Comparison of ENCODE assay signal across 21 cellular contexts in the genomic region with DNA sequence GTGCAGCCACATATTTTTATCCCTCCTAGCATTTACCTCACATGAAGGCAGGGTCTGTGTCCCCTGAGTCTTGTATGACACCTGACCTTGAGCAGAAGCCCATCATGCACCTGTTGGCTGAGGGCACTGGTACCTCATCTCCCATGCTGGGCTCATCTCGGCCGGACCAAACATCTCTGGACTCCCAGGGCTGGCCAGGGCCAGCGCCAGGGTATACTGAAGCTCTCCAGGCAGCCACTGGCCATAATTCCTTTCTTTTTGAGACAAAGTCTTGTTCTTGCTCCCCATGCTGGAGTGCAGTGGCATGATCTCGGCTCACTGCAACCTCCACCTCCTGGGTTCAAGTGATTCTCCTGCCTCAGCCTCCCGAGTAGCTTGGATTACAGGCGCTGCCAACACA.
"Had no signal": no experiment of that assay in that cellular context is flagged by ENCODE, and none has a peak within 500 bp of the region (broad histone marks: within the 10 kb centered on the region; RNA-seq: fewer than 3 reads in every experiment).

No MANE protein-coding gene starts in this region.

- H3K27me3 ChIP-seq: ascending aorta, gastroesophageal sphincter, transverse colon, uterus had no signal

- H3K4me2 ChIP-seq: smooth muscle cell had no signal

- H2AFZ ChIP-seq: parathyroid adenoma had no signal

- H3K79me2 ChIP-seq: parathyroid adenoma had no signal

- H3K36me3 ChIP-seq: ascending aorta, uterus had no signal

- H3K9ac ChIP-seq: parathyroid adenoma had no signal

- H3K9me3 ChIP-seq: neutrophil had no signal

- H3K4me3 ChIP-seq: ascending aorta, gastroesophageal sphincter, mucosa of descending colon, smooth muscle cell, transverse colon, uterus had no signal

- H3K27ac ChIP-seq: ascending aorta, gastroesophageal sphincter, parathyroid adenoma, transverse colon, uterus had no signal

- DNase-seq: activated CD4-positive, alpha-beta memory T cell treated with anti-CD3 and anti-CD28 coated beads, Interleukin-2, amount 10 ng/mL, durations not matched to agents 7 days and 5 days; activated CD4-positive, alpha-beta T cell treated with anti-CD3 and anti-CD28 coated beads for 48 hours; activated CD4-positive, CD25-positive, alpha-beta regulatory T cell; activated naive CD4-positive, alpha-beta T cell treated with anti-CD3 and anti-CD28 coated beads, Interleukin-2, amount 10 ng/mL, durations not matched to agents 7 days and 5 days; activated T-cell treated with anti-CD3 and anti-CD28 coated beads, Interleukin-2, amount 50 U/mL, for 24 hours; cortex of kidney; effector CD8-positive, alpha-beta T cell; immature natural killer cell; left ventricle myocardium superior; mesenchymal stem cell; mucosa of descending colon; naive thymus-derived CD4-positive, alpha-beta T cell; stimulated activated CD4-positive, alpha-beta T cell treated with anti-CD3 and anti-CD28 coated beads, Interleukin-4, amount 100 ng/mL, for 4 hours; stimulated activated naive CD4-positive, alpha-beta T cell; transverse colon; uterus had no signal

- H3K4me1 ChIP-seq: ascending aorta, gastroesophageal sphincter, parathyroid adenoma, transverse colon, uterus had no signal
